In genomic region chr1:116311756-116312691, GRCh38 we compare ENCODE assay signal across 11 cellular contexts.
A peak's percentile ranks its signal among the peaks of the same experiment; 100 is the strongest.
DNase-seq lines count a peak whose midpoint lies in the region; ATAC-seq and TF ChIP-seq lines count a peak whose summit lies in the region.
"Had no signal": no experiment of that assay in that cellular context is flagged by ENCODE, and none has a peak within 500 bp of the region (broad histone marks: within the 10 kb centered on the region; RNA-seq: fewer than 3 reads in every experiment).

No MANE protein-coding gene starts in this region.

- peaks cover 0 to 9% (median 0%) of the 10 kb centered on the region in 4 donors for H3K4me1 ChIP-seq in liver (ENCODE audit: control insufficient read depth in 4 of 4, insufficient read depth in 4 of 4, low read length in 3 of 4)
- H3K4me1 ChIP-seq in thyroid gland = peaks cover 40 to 46% of the 10 kb centered on the region in 2 donors
- no peaks in the 10 kb centered on the region for H3K4me1 ChIP-seq in gastroesophageal sphincter

- DNase-seq in NCI-H2196 (lab: John Stamatoyannopoulos, UW; ENCODE audit: unreplicated experiment) (peak; percentile 34), NCI-H2196 treated with DMSO at 0.1 percent for 48 hours (lab: John Stamatoyannopoulos, UW; ENCODE audit: unreplicated experiment) (no peak), SW480 (ENCODE audit: low spot score) (peak; percentile 87), thyroid gland (peak; percentile 95 to 96), GF-D8 (lab: John Stamatoyannopoulos, UW) (no peak)
- DNase-seq: activated T-cell treated with anti-CD3 and anti-CD28 coated beads, Interleukin-2, amount 50 U/mL, for 24 hours; NCI-H1092 treated with DMSO at 0.1 percent for 48 hours; T-helper 17 cell had no signal

- H3K9ac ChIP-seq in liver (ENCODE audit: low read depth in 1 of 2, low read length in 2 of 2) = no peak overlapping the region

- H3K9me3 ChIP-seq in liver (ENCODE audit: control insufficient read depth in 4 of 4, low read length in 3 of 4) (no peaks in the 10 kb centered on the region), thyroid gland (no peaks in the 10 kb centered on the region), gastroesophageal sphincter (no peaks in the 10 kb centered on the region)

- no peak overlapping the region for H3K27ac ChIP-seq in liver (ENCODE audit: low read depth in 1 of 2, low read length in 2 of 2)
- peak overlapping the region; percentile 92 to 98 (median 96) for H3K27ac ChIP-seq in thyroid gland
- no peak overlapping the region for H3K27ac ChIP-seq in gastroesophageal sphincter

- no peak for TF ChIP-seq RAD21 in liver (IDR thresholded peaks at IDR 0.05)

- H3K4me3 ChIP-seq in liver (ENCODE audit: low read depth in 1 of 3, low read length in 3 of 3) (no peak overlapping the region), thyroid gland (replicated peaks in 1 of 3) (no peak overlapping the region), gastroesophageal sphincter (no peak overlapping the region)

- ATAC-seq in GM18517 (IDR thresholded peaks at IDR 0.05; ENCODE audit: unreplicated experiment) = no peak
- no peak for ATAC-seq in gastroesophageal sphincter
- ATAC-seq: T-helper 17 cell had no signal

- TF ChIP-seq CTCF in liver (IDR thresholded peaks at IDR 0.05; ENCODE audit: low read depth, low read length, missing input control) = no peak
- TF ChIP-seq CTCF in thyroid gland (IDR thresholded peaks at IDR 0.05) = peak in 1 of 6 experiments; percentile 17
- TF ChIP-seq CTCF in gastroesophageal sphincter (IDR thresholded peaks at IDR 0.05) = no peak

- WGBS in liver = 84% methylated on average over 15 of the region's 15 CpGs
- WGBS in thyroid gland, 2 donors = 40% methylated on average over 15 of the region's 15 CpGs
- 92% methylated on average over 6 to 10 of the region's 15 CpGs for WGBS in gastroesophageal sphincter (ENCODE audit: low coverage in 1 of 2), 2 donors

- no peak for TF ChIP-seq EP300 in gastroesophageal sphincter (IDR thresholded peaks at IDR 0.05)

- intact Hi-C loops in thyroid gland (cut with DNase I) = no loop called here

- no peaks in the 10 kb centered on the region for H3K27me3 ChIP-seq in liver (ENCODE audit: control insufficient read depth in 4 of 4, insufficient read depth in 4 of 4, low read length in 3 of 4)
- H3K27me3 ChIP-seq in thyroid gland = no peaks in the 10 kb centered on the region
- H3K27me3 ChIP-seq in gastroesophageal sphincter = no peaks in the 10 kb centered on the region

- H3K36me3 ChIP-seq in liver (ENCODE audit: control insufficient read depth in 4 of 4, insufficient read depth in 3 of 4, low read depth in 1 of 4, low read length in 3 of 4) = no peaks in the 10 kb centered on the region
- no peaks in the 10 kb centered on the region for H3K36me3 ChIP-seq in thyroid gland
- no peaks in the 10 kb centered on the region for H3K36me3 ChIP-seq in gastroesophageal sphincter

- TF ChIP-seq POLR2A in thyroid gland (IDR thresholded peaks at IDR 0.05) = no peak
- no peak for TF ChIP-seq POLR2A in gastroesophageal sphincter (IDR thresholded peaks at IDR 0.05)

TF ChIP-seq in liver, 16 proteins besides CTCF, POLR2A, EP300 and RAD21:
- TF ChIP-seq SP1 (IDR thresholded peaks at IDR 0.05) (peak; percentile 37), YY1 (IDR thresholded peaks at IDR 0.05) (no peak)

Comparison
In these comparisons a context has a peak if more than half of its experiments do, and no peak if none do; other contexts are left out.
1. DNase-seq: peak in NCI-H2196 (single experiment), SW480 (single experiment) and thyroid gland (2 of 2); none in NCI-H2196 treated with DMSO at 0.1 percent for 48 hours (single experiment) and GF-D8 (single experiment).
2. H3K27ac ChIP-seq: peak in thyroid gland (3 of 3); none in liver (0 of 2) and gastroesophageal sphincter (0 of 4).